Comparison of ENCODE assay signal across 20 cellular contexts in the genomic region with DNA sequence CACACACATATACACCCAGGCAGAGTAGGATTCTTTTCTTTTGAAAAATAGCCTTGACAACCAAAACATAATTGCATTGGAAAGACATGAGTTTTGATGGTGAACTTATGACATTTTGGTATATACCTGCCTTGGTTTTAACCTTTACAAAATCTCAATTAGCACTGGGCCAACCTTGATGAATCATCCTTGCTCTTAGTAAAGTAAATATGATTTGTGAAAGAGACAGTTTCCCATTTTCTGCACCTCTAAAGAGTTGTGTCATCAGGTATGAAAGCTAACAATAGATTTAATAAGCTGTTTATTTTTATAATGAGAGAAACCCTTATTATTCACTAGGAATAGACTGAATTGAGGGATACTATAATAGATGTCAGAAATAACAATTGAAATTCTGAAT. TPM values are rescaled to one million over a fixed set of nuclear protein-coding genes. Genes with fewer than 3 reads are reported as not detected.
"Had no signal": no experiment of that assay in that cellular context is flagged by ENCODE, and none has a peak within 500 bp of the region (broad histone marks: within the 10 kb centered on the region; RNA-seq: fewer than 3 reads in every experiment).

No MANE protein-coding gene starts in this region.

- H3K4me3 ChIP-seq: hepatocyte, left lung, neural progenitor cell, transverse colon had no signal

- H3K27me3 ChIP-seq: hepatocyte, left lung, neural progenitor cell, transverse colon had no signal

- H3K9me3 ChIP-seq: left lung, transverse colon had no signal

- H3K27ac ChIP-seq: hepatocyte, left lung, neural progenitor cell, transverse colon had no signal

- DNase-seq: activated CD4-positive, alpha-beta T cell treated with anti-CD3 and anti-CD28 coated beads, Interleukin-2, amount 50 U/mL, for 4 hours; activated CD8-positive, alpha-beta memory T cell treated with anti-CD3 and anti-CD28 coated beads for 24 hours; activated CD8-positive, alpha-beta memory T cell treated with anti-CD3 and anti-CD28 coated beads, Interleukin-2, amount 50 U/mL, for 4 hours; activated naive CD4-positive, alpha-beta T cell; activated T-cell treated with anti-CD3 and anti-CD28 coated beads, Interleukin-2, amount 50 U/mL, for 24 hours; effector CD4-positive, alpha-beta T cell; foreskin melanocyte; glutamatergic neuron; immature natural killer cell; kidney glomerular epithelial cell; left lung; naive thymus-derived CD8-positive, alpha-beta T cell; posterior cingulate gyrus; small intestine; stimulated activated CD4-positive, alpha-beta T cell treated with anti-CD3 and anti-CD28 coated beads, Interleukin-2, amount 100 ng/mL, for 24 hours; stimulated activated naive CD8-positive, alpha-beta T cell treated with anti-CD3 and anti-CD28 coated beads, Interleukin-15, amount 100 ng/mL, for 72 hours; T1000; transverse colon had no signal

- H3K4me1 ChIP-seq: left lung, neural progenitor cell, transverse colon had no signal

- H3K36me3 ChIP-seq: left lung, neural progenitor cell, transverse colon had no signal

RNA-seq across cellular contexts. Expression of gene ENOX1, which starts 15.7 kb away (rescaled TPM):
- total RNA-seq: naive thymus-derived CD8-positive, alpha-beta T cell had no signal
